Comparison of ENCODE assay signal across 21 cellular contexts in genomic region chr5:74626386-74627222, GRCh38. TPM values are rescaled to one million over a fixed set of nuclear protein-coding genes. Genes with fewer than 3 reads are reported as not detected.
A peak's percentile ranks its signal among the peaks of the same experiment; 100 is the strongest.
DNase-seq lines count a peak whose midpoint lies in the region; ATAC-seq, FAIRE-seq and TF ChIP-seq lines count a peak whose summit lies in the region.
"Had no signal": no experiment of that assay in that cellular context is flagged by ENCODE, and none has a peak within 500 bp of the region (broad histone marks: within the 10 kb centered on the region; RNA-seq: fewer than 3 reads in every experiment).

No MANE protein-coding gene starts in this region.

- H4K20me1 ChIP-seq in endothelial cell of umbilical vein (replicated peaks; ENCODE audit: control insufficient read depth, extremely low read depth, insufficient read depth, low read length) (no peaks in the 10 kb centered on the region), neural progenitor cell (ENCODE audit: low read depth) (peaks cover 39% of the 10 kb centered on the region)

- peaks cover 57% of the 10 kb centered on the region for H3F3A ChIP-seq in neural progenitor cell (ENCODE audit: low read depth)

- in situ Hi-C loops in gastrocnemius medialis (cut with MboI; ENCODE audit: low sequenced_read_pairs in 4 of 4), result loop anchor here (25.0 kb wide), 5 partner anchors 214 to 589 kb away; no protein-coding TSS in a partner anchor

- H3K27ac Mint-ChIP-seq in neural progenitor cell, result peak overlapping the region; percentile 98
- H3K27ac Mint-ChIP-seq: activated B cell treated with CpG ODN at 0.5 μM for 24 hours; activated CD8-positive, alpha-beta T cell treated with anti-CD3 and anti-CD28 coated beads, Interleukin-2, amount 10 ng/mL, durations not matched to agents 7 days and 5 days; activated naive CD8-positive, alpha-beta T cell treated with anti-CD3 and anti-CD28 coated beads for 36 hours; GM23338; T-helper 1 cell treated with Interleukin-12 subunit alpha and Interleukin-12 subunit beta and Interleukin-4 antibody, amounts not matched to agents 30 μg/mL and 1 μg/mL, for 36 hours had no signal

- CTCF ChIA-PET in endothelial cell of umbilical vein (lab: Charles Lee), result interaction anchor here (0.6 to 3.6 kb wide), 6 partner anchors 10 to 162 kb away, joined by 3 to 11 read pairs (median 6); partner anchors contain the start of gene ENC1

- POLR2A ChIA-PET in endothelial cell of umbilical vein (lab: Charles Lee), result no interaction called here

- FAIRE-seq in endothelial cell of umbilical vein (lab: Jason Lieb, UNC), result no peak
- FAIRE-seq: GM12892 had no signal

- H3K9ac ChIP-seq in endothelial cell of umbilical vein (replicated peaks; ENCODE audit: extremely low read depth, insufficient read depth, low read length) (no peak overlapping the region), neural progenitor cell (no peak overlapping the region)

- no peak overlapping the region for H2AFZ ChIP-seq in endothelial cell of umbilical vein (ENCODE audit: low read depth, low read length)
- H2AFZ ChIP-seq in neural progenitor cell (replicated peaks), result no peak overlapping the region
- H2AFZ ChIP-seq: GM23338 had no signal

- H3K27ac ChIP-seq in endothelial cell of umbilical vein (ENCODE audit: insufficient read depth, low read depth, low read length) (no peak overlapping the region), neural progenitor cell (peak overlapping the region; percentile 36), gastrocnemius medialis (no peak overlapping the region)
- H3K27ac ChIP-seq: esophagus squamous epithelium, HL-60 had no signal

- no peaks in the 10 kb centered on the region for H3K9me1 ChIP-seq in endothelial cell of umbilical vein (replicated peaks; ENCODE audit: control insufficient read depth, extremely low read depth, insufficient read depth, low read length)

- H3K4me1 ChIP-seq in endothelial cell of umbilical vein (ENCODE audit: control insufficient read depth, extremely low read depth, insufficient read depth, low read length) (peaks cover 24% of the 10 kb centered on the region), neural progenitor cell (peaks cover 66% of the 10 kb centered on the region), gastrocnemius medialis (no peaks in the 10 kb centered on the region)

- H3K27me3 Mint-ChIP-seq in neural progenitor cell (ENCODE audit: insufficient read depth, low read depth), result peaks cover 7% of the 10 kb centered on the region

- TF ChIP-seq POLR2A in endothelial cell of umbilical vein (IDR thresholded peaks at IDR 0.05; ENCODE audit: low read depth, low read length), result peak; percentile 27
- no peak for TF ChIP-seq POLR2A in gastrocnemius medialis (IDR thresholded peaks at IDR 0.05)

- H3K36me3 Mint-ChIP-seq in neural progenitor cell, result peaks cover 15% of the 10 kb centered on the region
- H3K36me3 Mint-ChIP-seq: activated naive CD8-positive, alpha-beta T cell treated with anti-CD3 and anti-CD28 coated beads for 36 hours had no signal

- intact Hi-C loops in endothelial cell of umbilical vein (cut with micrococcal nuclease) (no loop called here), gastrocnemius medialis (cut with DNase I; ENCODE audit: low total_unique reads) (no loop called here)

- no peak overlapping the region for H3K4me3 ChIP-seq in endothelial cell of umbilical vein (replicated peaks in 1 of 3; ENCODE audit: insufficient read depth in 1 of 3, low read depth in 1 of 3, low read length in 3 of 3)
- no peak overlapping the region for H3K4me3 ChIP-seq in neural progenitor cell
- no peak overlapping the region for H3K4me3 ChIP-seq in gastrocnemius medialis
- H3K4me3 ChIP-seq: esophagus squamous epithelium, GM23338 had no signal

- peaks cover 16% of the 10 kb centered on the region for H3K79me2 ChIP-seq in endothelial cell of umbilical vein (ENCODE audit: control insufficient read depth, insufficient read depth, low read length)
- H3K79me2 ChIP-seq in neural progenitor cell (ENCODE audit: low read depth), result peaks cover 43% of the 10 kb centered on the region

- no TSS peak for BruUV-seq in endothelial cell of umbilical vein (replicated peaks; lab: Mats Ljungman, UMichigan)

- H3K9me3 ChIP-seq in endothelial cell of umbilical vein (replicated peaks; ENCODE audit: control insufficient read depth, insufficient read depth, low read length) (no peaks in the 10 kb centered on the region), neural progenitor cell (ENCODE audit: low read depth) (no peaks in the 10 kb centered on the region), gastrocnemius medialis (no peaks in the 10 kb centered on the region)
- H3K9me3 ChIP-seq: esophagus squamous epithelium had no signal

- dilution Hi-C loops in endothelial cell of umbilical vein (cut with MboI; ENCODE audit: extremely low pct_ligation_motif_present, low sequenced_read_pairs), result no loop called here

- H3K36me3 ChIP-seq in endothelial cell of umbilical vein (ENCODE audit: control insufficient read depth in 2 of 2, extremely low read depth in 1 of 2, insufficient read depth in 2 of 2, low read length in 2 of 2) (peaks cover 8 to 10% of the 10 kb centered on the region in 2 experiments), neural progenitor cell (peaks cover 3% of the 10 kb centered on the region), gastrocnemius medialis (peaks cover 3 to 16% of the 10 kb centered on the region in 2 donors)

- no peaks in the 10 kb centered on the region for H3K9me3 Mint-ChIP-seq in neural progenitor cell
- H3K9me3 Mint-ChIP-seq: activated B cell treated with CpG ODN at 0.5 μM for 24 hours; activated naive CD8-positive, alpha-beta T cell treated with anti-CD3 and anti-CD28 coated beads for 36 hours; GM23338; T-helper 1 cell treated with Interleukin-12 subunit alpha and Interleukin-12 subunit beta and Interleukin-4 antibody, amounts not matched to agents 30 μg/mL and 1 μg/mL, for 36 hours had no signal

- H3K4me2 ChIP-seq in endothelial cell of umbilical vein (ENCODE audit: insufficient read depth, low read length) (no peak overlapping the region), neural progenitor cell (no peak overlapping the region)
- H3K4me2 ChIP-seq: GM23338 had no signal

- DNase-seq in DMS 273 (lab: John Stamatoyannopoulos, UW; ENCODE audit: unreplicated experiment) (peak; percentile 64), NCI-H69 (lab: John Stamatoyannopoulos, UW) (peak; percentile 63), endothelial cell of umbilical vein (ENCODE audit: low read depth, low spot score) (no peak), neural progenitor cell (ENCODE audit: low spot score) (no peak), gastrocnemius medialis (no peak)
- DNase-seq: activated B cell treated with CpG ODN at 0.5 μM for 24 hours; activated CD8-positive, alpha-beta T cell treated with anti-CD3 and anti-CD28 coated beads, Interleukin-2, amount 10 ng/mL, durations not matched to agents 7 days and 5 days; activated naive CD8-positive, alpha-beta T cell treated with anti-CD3 and anti-CD28 coated beads for 36 hours; esophagus squamous epithelium; GDM1; KBM-7; mesenchymal stem cell; SHP77; stimulated activated CD4-positive, alpha-beta T cell treated with anti-CD3 and anti-CD28 coated beads, Interleukin-4, amount 100 ng/mL, for 24 hours; substantia nigra had no signal

- H3K4me1 Mint-ChIP-seq in neural progenitor cell, result peaks cover 98% of the 10 kb centered on the region

- ATAC-seq in GM18517 (IDR thresholded peaks at IDR 0.05; ENCODE audit: unreplicated experiment) (no peak), gastrocnemius medialis (no peak), GM19035 (IDR thresholded peaks at IDR 0.05; ENCODE audit: unreplicated experiment) (no peak)
- ATAC-seq: activated CD8-positive, alpha-beta T cell treated with anti-CD3 and anti-CD28 coated beads, Interleukin-2, amount 10 ng/mL, durations not matched to agents 7 days and 5 days had no signal

- H3K27me3 ChIP-seq in endothelial cell of umbilical vein (ENCODE audit: control insufficient read depth in 2 of 2, insufficient read depth in 2 of 2, low read length in 2 of 2) (no peaks in the 10 kb centered on the region), neural progenitor cell (no peaks in the 10 kb centered on the region), gastrocnemius medialis (no peaks in the 10 kb centered on the region)
- H3K27me3 ChIP-seq: esophagus squamous epithelium had no signal

- no peak for TF ChIP-seq CTCF in endothelial cell of umbilical vein (IDR thresholded peaks at IDR 0.05; ENCODE audit: extremely low read depth in 1 of 2, insufficient read depth in 1 of 2, low read depth in 1 of 2, low read length in 2 of 2)
- TF ChIP-seq CTCF in neural progenitor cell (IDR thresholded peaks at IDR 0.05), result no peak
- TF ChIP-seq CTCF in gastrocnemius medialis (IDR thresholded peaks at IDR 0.05 in 4 of 5, conservative IDR thresholded peaks at IDR 0.05 in 1 of 5), result no peak

- H3K4me3 Mint-ChIP-seq in neural progenitor cell, result no peak overlapping the region
- H3K4me3 Mint-ChIP-seq: activated B cell treated with CpG ODN at 0.5 μM for 24 hours; activated CD8-positive, alpha-beta T cell treated with anti-CD3 and anti-CD28 coated beads, Interleukin-2, amount 10 ng/mL, durations not matched to agents 7 days and 5 days; activated naive CD8-positive, alpha-beta T cell treated with anti-CD3 and anti-CD28 coated beads for 36 hours; GM23338; T-helper 1 cell treated with Interleukin-12 subunit alpha and Interleukin-12 subunit beta and Interleukin-4 antibody, amounts not matched to agents 30 μg/mL and 1 μg/mL, for 36 hours had no signal

RNA-seq across cellular contexts. Expression of gene ENC1, which starts 13.9 kb away (rescaled TPM):
- total RNA-seq in endothelial cell of umbilical vein, result 42.2 and 53.6 TPM in 2 replicates
- 53.3 and 59.7 TPM in 2 replicates for polyA plus RNA-seq in endothelial cell of umbilical vein
- polyA plus RNA-seq in endothelial cell of umbilical vein (2011; cell fraction: cytosol; rRNA removed), result 31.4 and 32.4 TPM in 2 replicates
- 169 and 182 TPM in 2 replicates for polyA plus RNA-seq in endothelial cell of umbilical vein (2011; cell fraction: nucleus; rRNA removed)
- 33.7 and 52.2 TPM in 2 replicates for polyA plus RNA-seq in endothelial cell of umbilical vein (2012)
- 116 and 122 TPM in 2 replicates for polyA minus RNA-seq in endothelial cell of umbilical vein
- polyA minus RNA-seq in endothelial cell of umbilical vein (2011; cell fraction: cytosol; rRNA and poly(A)+ RNA removed), result not detected
- polyA minus RNA-seq in endothelial cell of umbilical vein (2011; cell fraction: nucleus; rRNA and poly(A)+ RNA removed), result 133 and 151 TPM in 2 replicates
- 73.8 and 146 TPM in 2 replicates for total RNA-seq in neural progenitor cell (ENCODE audit: low replicate concordance)
- 1 to 10 TPM; 2.2 to 3.4 (median 2.5) TPM for total RNA-seq in gastrocnemius medialis

RNA-seq across cellular contexts. Expression of gene HEXB, which starts 58.4 kb away (rescaled TPM):
- total RNA-seq in endothelial cell of umbilical vein (176 and 182 TPM in 2 replicates), neural progenitor cell (ENCODE audit: low replicate concordance) (56.3 and 65.6 TPM in 2 replicates), gastrocnemius medialis (10 to 100 TPM; 32.3 to 54.4 (median 47.1) TPM)
- 126 and 128 TPM in 2 replicates for polyA plus RNA-seq in endothelial cell of umbilical vein
- 119 and 132 TPM in 2 replicates for polyA plus RNA-seq in endothelial cell of umbilical vein (2011; cell fraction: cytosol; rRNA removed)
- polyA plus RNA-seq in endothelial cell of umbilical vein (2011; cell fraction: nucleus; rRNA removed), result 64.9 and 99.7 TPM in 2 replicates
- polyA plus RNA-seq in endothelial cell of umbilical vein (2012), result 155 and 240 TPM in 2 replicates
- 102 and 124 TPM in 2 replicates for polyA minus RNA-seq in endothelial cell of umbilical vein
- 57.9 TPM for polyA minus RNA-seq in endothelial cell of umbilical vein (2011; cell fraction: cytosol; rRNA and poly(A)+ RNA removed)
- polyA minus RNA-seq in endothelial cell of umbilical vein (2011; cell fraction: nucleus; rRNA and poly(A)+ RNA removed), result 35.3 and 39.2 TPM in 2 replicates

Comparison
In these comparisons a context has a peak if more than half of its experiments do, and no peak if none do; other contexts are left out.
1. DNase-seq: peak in DMS 273 (single experiment) and NCI-H69 (single experiment); none in endothelial cell of umbilical vein (single experiment), neural progenitor cell (single experiment) and gastrocnemius medialis (0 of 2).